In the genomic region with DNA sequence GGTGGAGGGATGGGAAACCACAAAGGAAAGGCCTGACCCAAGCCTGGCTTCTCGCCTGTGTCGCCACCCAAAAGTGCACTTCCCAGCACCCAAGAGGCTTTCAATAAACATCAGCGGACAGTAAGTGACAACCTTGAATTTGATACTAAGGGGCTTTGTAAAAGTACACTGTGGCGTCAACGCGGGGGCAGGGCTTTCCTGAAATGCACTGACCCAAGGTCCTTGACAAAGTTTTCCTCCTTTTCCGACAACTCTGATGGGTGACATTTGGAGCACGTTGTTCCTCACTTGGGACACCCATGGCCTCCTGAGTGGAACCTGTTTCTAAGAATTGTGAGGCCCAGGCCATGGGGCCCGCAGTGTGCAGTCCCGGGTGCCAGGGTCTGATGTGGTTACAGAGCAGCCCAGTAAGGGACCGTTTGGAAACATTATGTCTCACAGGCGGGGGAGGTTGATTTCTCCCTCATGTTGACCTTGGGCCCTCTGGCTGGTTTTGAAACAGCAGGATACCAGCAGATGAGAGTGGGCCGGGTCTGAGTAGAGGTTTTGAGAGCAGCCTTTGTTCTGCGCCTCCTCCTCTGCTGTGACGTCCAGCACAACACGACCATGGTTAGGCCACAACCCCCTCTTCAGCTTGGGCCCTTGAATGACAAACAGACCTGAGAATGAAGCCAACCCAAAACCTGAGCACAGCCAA, we compare ENCODE assay signal across 1 cellular context.
TF ChIP-seq lines count a peak whose summit lies in the region.

No MANE protein-coding gene starts in this region.

TF ChIP-seq in HepG2, 621 proteins besides CTCF, POLR2A, EP300 and RAD21 (continued from another document and continues in another):
- TF ChIP-seq, protein P1, sequence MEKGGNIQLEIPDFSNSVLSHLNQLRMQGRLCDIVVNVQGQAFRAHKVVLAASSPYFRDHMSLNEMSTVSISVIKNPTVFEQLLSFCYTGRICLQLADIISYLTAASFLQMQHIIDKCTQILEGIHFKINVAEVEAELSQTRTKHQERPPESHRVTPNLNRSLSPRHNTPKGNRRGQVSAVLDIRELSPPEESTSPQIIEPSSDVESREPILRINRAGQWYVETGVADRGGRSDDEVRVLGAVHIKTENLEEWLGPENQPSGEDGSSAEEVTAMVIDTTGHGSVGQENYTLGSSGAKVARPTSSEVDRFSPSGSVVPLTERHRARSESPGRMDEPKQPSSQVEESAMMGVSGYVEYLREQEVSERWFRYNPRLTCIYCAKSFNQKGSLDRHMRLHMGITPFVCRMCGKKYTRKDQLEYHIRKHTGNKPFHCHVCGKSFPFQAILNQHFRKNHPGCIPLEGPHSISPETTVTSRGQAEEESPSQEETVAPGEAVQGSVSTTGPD (CRISPR knock-in tag; IDR thresholded peaks at IDR 0.05): 0 out of 2 replicates have a peak, but pooled peaks have one; percentile 33
- TF ChIP-seq, protein P2, sequence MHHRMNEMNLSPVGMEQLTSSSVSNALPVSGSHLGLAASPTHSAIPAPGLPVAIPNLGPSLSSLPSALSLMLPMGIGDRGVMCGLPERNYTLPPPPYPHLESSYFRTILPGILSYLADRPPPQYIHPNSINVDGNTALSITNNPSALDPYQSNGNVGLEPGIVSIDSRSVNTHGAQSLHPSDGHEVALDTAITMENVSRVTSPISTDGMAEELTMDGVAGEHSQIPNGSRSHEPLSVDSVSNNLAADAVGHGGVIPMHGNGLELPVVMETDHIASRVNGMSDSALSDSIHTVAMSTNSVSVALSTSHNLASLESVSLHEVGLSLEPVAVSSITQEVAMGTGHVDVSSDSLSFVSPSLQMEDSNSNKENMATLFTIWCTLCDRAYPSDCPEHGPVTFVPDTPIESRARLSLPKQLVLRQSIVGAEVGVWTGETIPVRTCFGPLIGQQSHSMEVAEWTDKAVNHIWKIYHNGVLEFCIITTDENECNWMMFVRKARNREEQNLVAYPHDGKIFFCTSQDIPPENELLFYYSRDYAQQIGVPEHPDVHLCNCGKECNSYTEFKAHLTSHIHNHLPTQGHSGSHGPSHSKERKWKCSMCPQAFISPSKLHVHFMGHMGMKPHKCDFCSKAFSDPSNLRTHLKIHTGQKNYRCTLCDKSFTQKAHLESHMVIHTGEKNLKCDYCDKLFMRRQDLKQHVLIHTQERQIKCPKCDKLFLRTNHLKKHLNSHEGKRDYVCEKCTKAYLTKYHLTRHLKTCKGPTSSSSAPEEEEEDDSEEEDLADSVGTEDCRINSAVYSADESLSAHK (CRISPR knock-in tag; IDR thresholded peaks at IDR 0.05; ENCODE audit: borderline replicate concordance): no peak
- TF ChIP-seq ZSCAN25 (CRISPR knock-in tag; IDR thresholded peaks at IDR 0.05) (0 out of 2 replicates have a peak, but pooled peaks have one; percentile 33), KLF6 (CRISPR knock-in tag; IDR thresholded peaks at IDR 0.05) (0 out of 2 replicates have a peak, but pooled peaks have one; percentile 21), FOXP1 (IDR thresholded peaks at IDR 0.05) (no peak), FOXP1 (CRISPR knock-in tag; IDR thresholded peaks at IDR 0.05) (no peak; the same call in 1 of the 2 replicates), MEIS2 (CRISPR knock-in tag; IDR thresholded peaks at IDR 0.05) (peak; percentile 63; the same call in 1 of the 2 replicates), ZNF30 (CRISPR knock-in tag; IDR thresholded peaks at IDR 0.05) (no peak), ZNF205 (CRISPR knock-in tag; IDR thresholded peaks at IDR 0.05) (no peak), NCOR1 (IDR thresholded peaks at IDR 0.05; ENCODE audit: borderline replicate concordance, low read length) (peak; percentile 74; the same call in 1 of the 2 replicates), SIN3A (IDR thresholded peaks at IDR 0.05; ENCODE audit: borderline replicate concordance, low read depth, low read length) (peak; percentile 63; the same call in 1 of the 2 replicates), KDM5A (IDR thresholded peaks at IDR 0.05; ENCODE audit: borderline replicate concordance, low read length) (no peak), ZNF549 (CRISPR knock-in tag; IDR thresholded peaks at IDR 0.05) (no peak), TOE1 (CRISPR knock-in tag; IDR thresholded peaks at IDR 0.05) (no peak), NCOA2 (CRISPR knock-in tag; IDR thresholded peaks at IDR 0.05) (peak; percentile 86), ZNF24 (IDR thresholded peaks at IDR 0.05) (no peak), ELF3 (CRISPR knock-in tag; IDR thresholded peaks at IDR 0.05) (peak; percentile 63; the same call in 1 of the 2 replicates), ZNF83 (CRISPR knock-in tag; IDR thresholded peaks at IDR 0.05; ENCODE audit: borderline replicate concordance) (no peak), KLF13 (CRISPR knock-in tag; IDR thresholded peaks at IDR 0.05) (no peak), ARNT2 (CRISPR knock-in tag; IDR thresholded peaks at IDR 0.05; ENCODE audit: low read depth) (no peak), ZNF792 (CRISPR knock-in tag; IDR thresholded peaks at IDR 0.05) (peak; percentile 61; the same call in 1 of the 2 replicates), MAF1 (CRISPR knock-in tag; IDR thresholded peaks at IDR 0.05; ENCODE audit: borderline replicate concordance) (no peak), ZNF577 (CRISPR knock-in tag; IDR thresholded peaks at IDR 0.05; ENCODE audit: borderline replicate concordance, low read depth) (no peak), POLR2G (IDR thresholded peaks at IDR 0.05; ENCODE audit: low read depth, low read length) (peak; percentile 82), ZNF430 (CRISPR knock-in tag; IDR thresholded peaks at IDR 0.05) (peak; percentile 25; the same call in 1 of the 2 replicates), ZNF10 (CRISPR knock-in tag; IDR thresholded peaks at IDR 0.05; ENCODE audit: borderline replicate concordance, low read depth) (no peak)
- TF ChIP-seq, protein P3, sequence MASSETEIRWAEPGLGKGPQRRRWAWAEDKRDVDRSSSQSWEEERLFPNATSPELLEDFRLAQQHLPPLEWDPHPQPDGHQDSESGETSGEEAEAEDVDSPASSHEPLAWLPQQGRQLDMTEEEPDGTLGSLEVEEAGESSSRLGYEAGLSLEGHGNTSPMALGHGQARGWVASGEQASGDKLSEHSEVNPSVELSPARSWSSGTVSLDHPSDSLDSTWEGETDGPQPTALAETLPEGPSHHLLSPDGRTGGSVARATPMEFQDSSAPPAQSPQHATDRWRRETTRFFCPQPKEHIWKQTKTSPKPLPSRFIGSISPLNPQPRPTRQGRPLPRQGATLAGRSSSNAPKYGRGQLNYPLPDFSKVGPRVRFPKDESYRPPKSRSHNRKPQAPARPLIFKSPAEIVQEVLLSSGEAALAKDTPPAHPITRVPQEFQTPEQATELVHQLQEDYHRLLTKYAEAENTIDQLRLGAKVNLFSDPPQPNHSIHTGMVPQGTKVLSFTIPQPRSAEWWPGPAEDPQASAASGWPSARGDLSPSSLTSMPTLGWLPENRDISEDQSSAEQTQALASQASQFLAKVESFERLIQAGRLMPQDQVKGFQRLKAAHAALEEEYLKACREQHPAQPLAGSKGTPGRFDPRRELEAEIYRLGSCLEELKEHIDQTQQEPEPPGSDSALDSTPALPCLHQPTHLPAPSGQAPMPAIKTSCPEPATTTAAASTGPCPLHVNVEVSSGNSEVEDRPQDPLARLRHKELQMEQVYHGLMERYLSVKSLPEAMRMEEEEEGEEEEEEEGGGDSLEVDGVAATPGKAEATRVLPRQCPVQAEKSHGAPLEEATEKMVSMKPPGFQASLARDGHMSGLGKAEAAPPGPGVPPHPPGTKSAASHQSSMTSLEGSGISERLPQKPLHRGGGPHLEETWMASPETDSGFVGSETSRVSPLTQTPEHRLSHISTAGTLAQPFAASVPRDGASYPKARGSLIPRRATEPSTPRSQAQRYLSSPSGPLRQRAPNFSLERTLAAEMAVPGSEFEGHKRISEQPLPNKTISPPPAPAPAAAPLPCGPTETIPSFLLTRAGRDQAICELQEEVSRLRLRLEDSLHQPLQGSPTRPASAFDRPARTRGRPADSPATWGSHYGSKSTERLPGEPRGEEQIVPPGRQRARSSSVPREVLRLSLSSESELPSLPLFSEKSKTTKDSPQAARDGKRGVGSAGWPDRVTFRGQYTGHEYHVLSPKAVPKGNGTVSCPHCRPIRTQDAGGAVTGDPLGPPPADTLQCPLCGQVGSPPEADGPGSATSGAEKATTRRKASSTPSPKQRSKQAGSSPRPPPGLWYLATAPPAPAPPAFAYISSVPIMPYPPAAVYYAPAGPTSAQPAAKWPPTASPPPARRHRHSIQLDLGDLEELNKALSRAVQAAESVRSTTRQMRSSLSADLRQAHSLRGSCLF (CRISPR knock-in tag; IDR thresholded peaks at IDR 0.05; ENCODE audit: borderline replicate concordance): no peak
- TF ChIP-seq, protein P4, sequence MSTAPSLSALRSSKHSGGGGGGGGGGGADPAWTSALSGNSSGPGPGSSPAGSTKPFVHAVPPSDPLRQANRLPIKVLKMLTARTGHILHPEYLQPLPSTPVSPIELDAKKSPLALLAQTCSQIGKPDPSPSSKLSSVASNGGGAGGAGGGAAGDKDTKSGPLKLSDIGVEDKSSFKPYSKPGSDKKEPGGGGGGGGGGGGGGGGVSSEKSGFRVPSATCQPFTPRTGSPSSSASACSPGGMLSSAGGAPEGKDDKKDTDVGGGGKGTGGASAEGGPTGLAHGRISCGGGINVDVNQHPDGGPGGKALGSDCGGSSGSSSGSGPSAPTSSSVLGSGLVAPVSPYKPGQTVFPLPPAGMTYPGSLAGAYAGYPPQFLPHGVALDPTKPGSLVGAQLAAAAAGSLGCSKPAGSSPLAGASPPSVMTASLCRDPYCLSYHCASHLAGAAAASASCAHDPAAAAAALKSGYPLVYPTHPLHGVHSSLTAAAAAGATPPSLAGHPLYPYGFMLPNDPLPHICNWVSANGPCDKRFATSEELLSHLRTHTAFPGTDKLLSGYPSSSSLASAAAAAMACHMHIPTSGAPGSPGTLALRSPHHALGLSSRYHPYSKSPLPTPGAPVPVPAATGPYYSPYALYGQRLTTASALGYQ (CRISPR knock-in tag; IDR thresholded peaks at IDR 0.05): peak; percentile 80
- TF ChIP-seq, protein P5, sequence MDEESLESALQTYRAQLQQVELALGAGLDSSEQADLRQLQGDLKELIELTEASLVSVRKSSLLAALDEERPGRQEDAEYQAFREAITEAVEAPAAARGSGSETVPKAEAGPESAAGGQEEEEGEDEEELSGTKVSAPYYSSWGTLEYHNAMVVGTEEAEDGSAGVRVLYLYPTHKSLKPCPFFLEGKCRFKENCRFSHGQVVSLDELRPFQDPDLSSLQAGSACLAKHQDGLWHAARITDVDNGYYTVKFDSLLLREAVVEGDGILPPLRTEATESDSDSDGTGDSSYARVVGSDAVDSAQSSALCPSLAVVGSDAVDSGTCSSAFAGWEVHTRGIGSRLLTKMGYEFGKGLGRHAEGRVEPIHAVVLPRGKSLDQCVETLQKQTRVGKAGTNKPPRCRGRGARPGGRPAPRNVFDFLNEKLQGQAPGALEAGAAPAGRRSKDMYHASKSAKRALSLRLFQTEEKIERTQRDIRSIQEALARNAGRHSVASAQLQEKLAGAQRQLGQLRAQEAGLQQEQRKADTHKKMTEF (CRISPR knock-in tag; IDR thresholded peaks at IDR 0.05): peak; percentile 75
- TF ChIP-seq, protein P6, sequence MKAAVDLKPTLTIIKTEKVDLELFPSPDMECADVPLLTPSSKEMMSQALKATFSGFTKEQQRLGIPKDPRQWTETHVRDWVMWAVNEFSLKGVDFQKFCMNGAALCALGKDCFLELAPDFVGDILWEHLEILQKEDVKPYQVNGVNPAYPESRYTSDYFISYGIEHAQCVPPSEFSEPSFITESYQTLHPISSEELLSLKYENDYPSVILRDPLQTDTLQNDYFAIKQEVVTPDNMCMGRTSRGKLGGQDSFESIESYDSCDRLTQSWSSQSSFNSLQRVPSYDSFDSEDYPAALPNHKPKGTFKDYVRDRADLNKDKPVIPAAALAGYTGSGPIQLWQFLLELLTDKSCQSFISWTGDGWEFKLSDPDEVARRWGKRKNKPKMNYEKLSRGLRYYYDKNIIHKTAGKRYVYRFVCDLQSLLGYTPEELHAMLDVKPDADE (CRISPR knock-in tag; IDR thresholded peaks at IDR 0.05): no peak
- TF ChIP-seq, protein P7, sequence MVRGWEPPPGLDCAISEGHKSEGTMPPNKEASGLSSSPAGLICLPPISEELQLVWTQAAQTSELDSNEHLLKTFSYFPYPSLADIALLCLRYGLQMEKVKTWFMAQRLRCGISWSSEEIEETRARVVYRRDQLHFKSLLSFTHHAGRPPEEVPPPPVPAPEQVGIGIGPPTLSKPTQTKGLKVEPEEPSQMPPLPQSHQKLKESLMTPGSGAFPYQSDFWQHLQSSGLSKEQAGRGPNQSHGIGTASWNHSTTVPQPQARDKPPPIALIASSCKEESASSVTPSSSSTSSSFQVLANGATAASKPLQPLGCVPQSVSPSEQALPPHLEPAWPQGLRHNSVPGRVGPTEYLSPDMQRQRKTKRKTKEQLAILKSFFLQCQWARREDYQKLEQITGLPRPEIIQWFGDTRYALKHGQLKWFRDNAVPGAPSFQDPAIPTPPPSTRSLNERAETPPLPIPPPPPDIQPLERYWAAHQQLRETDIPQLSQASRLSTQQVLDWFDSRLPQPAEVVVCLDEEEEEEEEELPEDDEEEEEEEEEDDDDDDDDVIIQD (CRISPR knock-in tag; IDR thresholded peaks at IDR 0.05; ENCODE audit: low read depth): peak; percentile 37
- TF ChIP-seq, protein P8, sequence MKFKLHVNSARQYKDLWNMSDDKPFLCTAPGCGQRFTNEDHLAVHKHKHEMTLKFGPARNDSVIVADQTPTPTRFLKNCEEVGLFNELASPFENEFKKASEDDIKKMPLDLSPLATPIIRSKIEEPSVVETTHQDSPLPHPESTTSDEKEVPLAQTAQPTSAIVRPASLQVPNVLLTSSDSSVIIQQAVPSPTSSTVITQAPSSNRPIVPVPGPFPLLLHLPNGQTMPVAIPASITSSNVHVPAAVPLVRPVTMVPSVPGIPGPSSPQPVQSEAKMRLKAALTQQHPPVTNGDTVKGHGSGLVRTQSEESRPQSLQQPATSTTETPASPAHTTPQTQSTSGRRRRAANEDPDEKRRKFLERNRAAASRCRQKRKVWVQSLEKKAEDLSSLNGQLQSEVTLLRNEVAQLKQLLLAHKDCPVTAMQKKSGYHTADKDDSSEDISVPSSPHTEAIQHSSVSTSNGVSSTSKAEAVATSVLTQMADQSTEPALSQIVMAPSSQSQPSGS (CRISPR knock-in tag; IDR thresholded peaks at IDR 0.05): no peak; the same call in 1 of the 2 replicates
- TF ChIP-seq, protein P9, sequence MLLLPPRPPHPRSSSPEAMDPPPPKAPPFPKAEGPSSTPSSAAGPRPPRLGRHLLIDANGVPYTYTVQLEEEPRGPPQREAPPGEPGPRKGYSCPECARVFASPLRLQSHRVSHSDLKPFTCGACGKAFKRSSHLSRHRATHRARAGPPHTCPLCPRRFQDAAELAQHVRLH (CRISPR knock-in tag; IDR thresholded peaks at IDR 0.05; ENCODE audit: borderline replicate concordance, low read depth): no peak
- TF ChIP-seq, protein P10, sequence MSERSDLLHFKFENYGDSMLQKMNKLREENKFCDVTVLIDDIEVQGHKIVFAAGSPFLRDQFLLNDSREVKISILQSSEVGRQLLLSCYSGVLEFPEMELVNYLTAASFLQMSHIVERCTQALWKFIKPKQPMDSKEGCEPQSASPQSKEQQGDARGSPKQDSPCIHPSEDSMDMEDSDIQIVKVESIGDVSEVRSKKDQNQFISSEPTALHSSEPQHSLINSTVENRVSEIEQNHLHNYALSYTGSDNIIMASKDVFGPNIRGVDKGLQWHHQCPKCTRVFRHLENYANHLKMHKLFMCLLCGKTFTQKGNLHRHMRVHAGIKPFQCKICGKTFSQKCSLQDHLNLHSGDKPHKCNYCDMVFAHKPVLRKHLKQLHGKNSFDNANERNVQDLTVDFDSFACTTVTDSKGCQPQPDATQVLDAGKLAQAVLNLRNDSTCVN (CRISPR knock-in tag; IDR thresholded peaks at IDR 0.05; ENCODE audit: borderline replicate concordance): no peak
